8 cellular contexts compared by ENCODE assay signal in genomic region chr19:8005534-8006256, GRCh38. TPM values are rescaled to one million over a fixed set of nuclear protein-coding genes. Genes with fewer than 3 reads are reported as not detected.
A peak's percentile ranks its signal among the peaks of the same experiment; 100 is the strongest.
DNase-seq lines count a peak whose midpoint lies in the region; ATAC-seq and TF ChIP-seq lines count a peak whose summit lies in the region.

TSS of gene ELAVL1 (minus strand) at chr19:8005641. CDS start at chr19:7991815, 13,826 bp downstream.

- no peaks in the 10 kb centered on the region for H3K9me3 Mint-ChIP-seq in activated CD4-positive, alpha-beta T cell treated with anti-CD3 and anti-CD28 coated beads, Interleukin-2, amount 10 ng/mL, durations not matched to agents 7 days and 5 days

- no peaks in the 10 kb centered on the region for H3K36me3 ChIP-seq in left lung

- H3K27me3 ChIP-seq in left lung, result no peaks in the 10 kb centered on the region

- CTCF ChIA-PET in activated CD4-positive, alpha-beta T cell treated with anti-CD3 and anti-CD28 coated beads, Interleukin-2, amount 10 ng/mL, durations not matched to agents 7 days and 5 days (lab: Charles Lee), result interaction anchor here (0.6 to 1.3 kb wide), 6 partner anchors 9 to 63 kb away, joined by 3 to 5 read pairs (median 4); partner anchors contain the start of gene TIMM44

- H3K4me3 Mint-ChIP-seq in activated CD4-positive, alpha-beta T cell treated with anti-CD3 and anti-CD28 coated beads, Interleukin-2, amount 10 ng/mL, durations not matched to agents 7 days and 5 days, result peak within 1 kb of the TSS; percentile 98

- intact Hi-C loops in left lung (cut with DNase I), result no loop called here

- peaks cover 41% of the 10 kb centered on the region for H3K4me1 Mint-ChIP-seq in activated CD4-positive, alpha-beta T cell treated with anti-CD3 and anti-CD28 coated beads, Interleukin-2, amount 10 ng/mL, durations not matched to agents 7 days and 5 days

- H3K27ac ChIP-seq in left lung, result peak within 1 kb of the TSS; percentile 66 to 87

- peaks cover 31 to 43% of the 10 kb centered on the region in 2 donors for H3K4me1 ChIP-seq in left lung

- ATAC-seq in GM19023 (IDR thresholded peaks at IDR 0.05; ENCODE audit: unreplicated experiment), result peak; percentile 82
- ATAC-seq in HG03354 (IDR thresholded peaks at IDR 0.05; ENCODE audit: poor library complexity, severe bottlenecking, unreplicated experiment), result peak; percentile 81
- peak; percentile 96 for ATAC-seq in left lung

- H3K9me3 ChIP-seq in left lung, result no peaks in the 10 kb centered on the region

- TF ChIP-seq CTCF in AG09309 (IDR thresholded peaks at IDR 0.05; ENCODE audit: control insufficient read depth, insufficient read depth, low read depth, low read length, missing control alignments) (no peak), left lung (IDR thresholded peaks at IDR 0.05) (no peak)

- peak within 1 kb of the TSS; percentile 88 for H3K27ac Mint-ChIP-seq in activated CD4-positive, alpha-beta T cell treated with anti-CD3 and anti-CD28 coated beads, Interleukin-2, amount 10 ng/mL, durations not matched to agents 7 days and 5 days

- no peaks in the 10 kb centered on the region for H3K27me3 Mint-ChIP-seq in activated CD4-positive, alpha-beta T cell treated with anti-CD3 and anti-CD28 coated beads, Interleukin-2, amount 10 ng/mL, durations not matched to agents 7 days and 5 days

- H3K36me3 Mint-ChIP-seq in activated CD4-positive, alpha-beta T cell treated with anti-CD3 and anti-CD28 coated beads, Interleukin-2, amount 10 ng/mL, durations not matched to agents 7 days and 5 days (ENCODE audit: low read depth), result peaks cover 6% of the 10 kb centered on the region

- DNase-seq in AG09309 (ENCODE audit: low read depth) (peak; percentile 37), NCI-H510A treated with DMSO at 0.1 percent for 48 hours (lab: John Stamatoyannopoulos, UW) (peak; percentile 71), dedifferentiated amniotic fluid mesenchymal stem cell (ENCODE audit: extremely low spot score) (peak; percentile 82), left lung (peak; percentile 87 to 94)
- DNase-seq in activated CD4-positive, alpha-beta T cell treated with anti-CD3 and anti-CD28 coated beads, Interleukin-2, amount 10 ng/mL, durations not matched to agents 7 days and 5 days, result peak; percentile 88
- DNase-seq in stimulated activated CD4-positive, alpha-beta T cell treated with anti-CD3 and anti-CD28 coated beads, Interleukin-2, amount 100 ng/mL, for 4 hours (ENCODE audit: low read depth), result peak; percentile 84

- H3K4me3 ChIP-seq in AG09309 (ENCODE audit: control insufficient read depth, low read depth, low read length) (peak within 1 kb of the TSS; percentile 83), left lung (peak within 1 kb of the TSS; percentile 77 to 93)

- POLR2A ChIA-PET in activated CD4-positive, alpha-beta T cell treated with anti-CD3 and anti-CD28 coated beads, Interleukin-2, amount 10 ng/mL, durations not matched to agents 7 days and 5 days (lab: Charles Lee), result no interaction called here

RNA-seq across cellular contexts. Expression of gene ELAVL1, which starts in this region (rescaled TPM):
- total RNA-seq in activated CD4-positive, alpha-beta T cell treated with anti-CD3 and anti-CD28 coated beads, Interleukin-2, amount 10 ng/mL, durations not matched to agents 7 days and 5 days, result 100 to 1,000 TPM; 109 TPM
- 10 to 100 TPM; 67.8 to 73.2 TPM for total RNA-seq in left lung

Comparison
In these comparisons a context has a peak if more than half of its experiments do, and no peak if none do; other contexts are left out.
1. Peak in every context shown above with its lines: DNase-seq, ATAC-seq, H3K4me3 ChIP-seq and H3K27ac ChIP-seq.
2. DNase-seq: peak in every context shown above with its lines; median percentile 90 in left lung; 88 in activated CD4-positive, alpha-beta T cell treated with anti-CD3 and anti-CD28 coated beads, Interleukin-2, amount 10 ng/mL, durations not matched to agents 7 days and 5 days; 84 in stimulated activated CD4-positive, alpha-beta T cell treated with anti-CD3 and anti-CD28 coated beads, Interleukin-2, amount 100 ng/mL, for 4 hours; 82 in dedifferentiated amniotic fluid mesenchymal stem cell; 71 in NCI-H510A treated with DMSO at 0.1 percent for 48 hours; 37 in AG09309.